In the genomic region with DNA sequence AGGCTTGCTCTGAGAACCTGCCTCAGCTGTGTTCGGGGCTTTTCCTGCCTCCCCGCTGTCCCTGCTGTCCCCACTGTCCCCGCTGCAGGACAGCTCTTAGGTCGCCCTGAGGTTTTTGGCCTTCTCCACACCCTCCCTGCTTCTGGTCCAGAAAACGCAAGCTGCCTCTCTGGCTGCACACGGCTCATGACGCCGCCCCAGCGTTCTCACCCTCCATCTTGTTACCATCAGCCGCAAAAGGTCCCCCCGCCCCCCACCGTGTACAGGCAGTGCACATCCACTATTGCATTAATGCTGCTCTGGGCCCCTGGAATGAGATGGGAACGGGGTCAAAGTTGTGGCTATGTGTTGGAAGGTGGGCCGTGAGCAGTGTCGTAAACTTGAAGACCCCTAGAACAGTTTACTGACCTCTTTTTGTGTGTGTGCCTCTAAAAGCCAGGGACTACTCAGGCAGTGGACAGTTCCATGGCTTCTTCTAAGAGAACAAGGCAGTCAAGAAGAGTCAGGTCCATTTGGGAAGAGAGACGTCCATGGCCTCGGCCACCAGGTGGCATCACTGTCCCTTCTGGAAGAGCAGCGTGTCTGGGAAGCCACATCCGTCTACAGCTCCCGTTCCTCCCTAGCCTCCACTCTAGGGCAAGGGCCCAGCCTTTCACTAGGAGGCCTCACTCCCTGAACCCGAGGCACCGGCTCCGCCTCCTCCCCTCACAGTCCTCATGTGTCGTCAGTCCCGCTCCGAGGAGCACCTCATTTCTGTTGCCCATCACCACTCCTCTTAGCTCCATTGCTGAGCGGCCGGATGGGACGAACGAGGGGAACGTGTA, we compare ENCODE assay signal across 8 cellular contexts. TPM values are rescaled to one million over a fixed set of nuclear protein-coding genes. Genes with fewer than 3 reads are reported as not detected.
DNase-seq lines count a peak whose midpoint lies in the region; ATAC-seq, FAIRE-seq and TF ChIP-seq lines count a peak whose summit lies in the region.

No MANE protein-coding gene starts in this region.

- TF ChIP-seq CTCF in GM12872 (IDR thresholded peaks at IDR 0.05; ENCODE audit: insufficient read depth, low read depth, low read length) = peak; percentile 93
- TF ChIP-seq CTCF in LNCaP clone FGC (IDR thresholded peaks at IDR 0.05; ENCODE audit: control insufficient read depth, extremely low read depth, insufficient read depth) = peak; percentile 92
- peak; percentile 97 for TF ChIP-seq CTCF in fibroblast of pulmonary artery (IDR thresholded peaks at IDR 0.05; ENCODE audit: low read length, missing control alignments)
- TF ChIP-seq CTCF in neural crest cell (conservative IDR thresholded peaks at IDR 0.05) = peak; percentile 91

- H3K9me3 Mint-ChIP-seq in activated T-cell treated with anti-CD3 and anti-CD28 coated beads, Interleukin-2, amount 50 U/mL, for 72 hours = no peaks in the 10 kb centered on the region
- no peaks in the 10 kb centered on the region for H3K9me3 Mint-ChIP-seq in neural crest cell

- peak; percentile 68 to 75 for ATAC-seq in activated T-cell treated with anti-CD3 and anti-CD28 coated beads, Interleukin-2, amount 50 U/mL, for 72 hours (replicated peaks in 1 of 2)
- peak; percentile 83 for ATAC-seq in stimulated activated naive CD8-positive, alpha-beta T cell treated with anti-CD3 and anti-CD28 coated beads, Interleukin-15, Interleukin-2, amounts not matched to agents 100 U/mL and 50 U/mL, for 24 hours
- ATAC-seq in HG03045 (IDR thresholded peaks at IDR 0.05; ENCODE audit: unreplicated experiment) = no peak

- H3K27me3 Mint-ChIP-seq in activated T-cell treated with anti-CD3 and anti-CD28 coated beads, Interleukin-2, amount 50 U/mL, for 72 hours (ENCODE audit: low read depth) = peaks cover 8% of the 10 kb centered on the region
- H3K27me3 Mint-ChIP-seq in neural crest cell (ENCODE audit: low read depth) = no peaks in the 10 kb centered on the region

- no peaks in the 10 kb centered on the region for H3K36me3 Mint-ChIP-seq in activated T-cell treated with anti-CD3 and anti-CD28 coated beads, Interleukin-2, amount 50 U/mL, for 72 hours (ENCODE audit: insufficient read depth in 2 of 2)
- no peaks in the 10 kb centered on the region for H3K36me3 Mint-ChIP-seq in neural crest cell (ENCODE audit: low read depth)

- H3K4me3 Mint-ChIP-seq in activated T-cell treated with anti-CD3 and anti-CD28 coated beads, Interleukin-2, amount 50 U/mL, for 72 hours = no peak overlapping the region
- peak overlapping the region; percentile 10 for H3K4me3 Mint-ChIP-seq in neural crest cell

- peaks cover 5% of the 10 kb centered on the region for H3K4me1 Mint-ChIP-seq in activated T-cell treated with anti-CD3 and anti-CD28 coated beads, Interleukin-2, amount 50 U/mL, for 72 hours (ENCODE audit: low read depth)
- peaks cover 13% of the 10 kb centered on the region for H3K4me1 Mint-ChIP-seq in neural crest cell

- peak; percentile 72 for DNase-seq in LNCaP clone FGC (ENCODE audit: low read depth)
- peak; percentile 82 for DNase-seq in RCC 7860 (ENCODE audit: low spot score)
- peak; percentile 72 to 74 for DNase-seq in activated T-cell treated with anti-CD3 and anti-CD28 coated beads, Interleukin-2, amount 50 U/mL, for 72 hours
- peak; percentile 95 for DNase-seq in fibroblast of pulmonary artery (ENCODE audit: low read depth)
- DNase-seq in neural crest cell (ENCODE audit: low read depth, low spot score) = peak; percentile 91
- peak; percentile 78 for DNase-seq in stimulated activated naive CD8-positive, alpha-beta T cell treated with anti-CD3 and anti-CD28 coated beads, Interleukin-15, Interleukin-2, amounts not matched to agents 100 U/mL and 50 U/mL, for 24 hours

- H3K4me3 ChIP-seq in LNCaP clone FGC (ENCODE audit: low read depth, low read length) = no peak overlapping the region
- H3K4me3 ChIP-seq in fibroblast of pulmonary artery (replicated peaks; ENCODE audit: low read depth, low read length) = no peak overlapping the region

- no peak overlapping the region for H3K27ac Mint-ChIP-seq in activated T-cell treated with anti-CD3 and anti-CD28 coated beads, Interleukin-2, amount 50 U/mL, for 72 hours
- H3K27ac Mint-ChIP-seq in neural crest cell (ENCODE audit: unreplicated experiment) = peak overlapping the region; percentile 71

- FAIRE-seq in RCC 7860 (lab: Jason Lieb, UNC) = peak; percentile 72

RNA-seq across cellular contexts. Expression of a gene that starts 38.5 kb away (rescaled TPM):
- 100 to 1,000 TPM in 1 of 2 donors, 10 to 100 TPM in 1; 91.3 to 132 TPM for total RNA-seq in activated T-cell treated with anti-CD3 and anti-CD28 coated beads, Interleukin-2, amount 50 U/mL, for 72 hours
- 69.3 and 81.2 TPM in 2 replicates for total RNA-seq in neural crest cell
